In the genomic region with DNA sequence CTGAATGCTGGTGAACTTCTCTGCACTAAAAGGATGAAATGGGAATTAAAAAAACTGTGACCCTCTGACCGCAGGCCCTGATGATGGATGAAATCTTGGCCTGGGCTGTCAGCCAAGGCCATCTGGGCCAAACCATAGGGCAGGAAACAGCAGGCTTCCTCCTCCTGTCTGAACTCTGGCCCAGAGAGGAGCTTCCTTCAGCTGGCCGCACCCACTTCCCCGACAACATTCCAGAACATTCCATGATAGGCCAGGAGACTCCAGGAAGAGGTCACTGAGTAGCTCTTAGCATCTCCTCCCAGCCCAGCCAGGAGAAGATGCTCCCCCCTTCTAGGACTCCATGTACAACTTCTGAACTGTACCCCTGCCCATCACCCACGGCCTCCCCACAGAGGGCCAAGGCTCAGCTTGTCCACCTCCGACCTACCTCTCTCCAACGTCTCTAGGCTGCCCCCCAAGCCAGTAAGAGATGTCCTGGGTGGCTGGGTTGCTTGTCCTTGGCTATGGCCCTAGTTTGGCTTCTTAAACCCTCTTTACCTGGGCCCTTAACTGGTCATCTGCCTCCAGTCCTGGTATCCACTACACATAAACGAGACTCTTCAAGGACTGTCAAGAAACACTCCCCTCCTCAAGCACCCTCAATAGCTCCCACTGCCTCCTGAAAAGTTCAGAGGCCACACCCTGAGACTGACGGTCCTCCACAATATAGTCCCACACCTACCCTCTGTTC, we compare ENCODE assay signal across 8 cellular contexts. TPM values are rescaled to one million over a fixed set of nuclear protein-coding genes. Genes with fewer than 3 reads are reported as not detected.
A peak's percentile ranks its signal among the peaks of the same experiment; 100 is the strongest.
DNase-seq lines count a peak whose midpoint lies in the region; ATAC-seq and TF ChIP-seq lines count a peak whose summit lies in the region.

No MANE protein-coding gene starts in this region.

- ATAC-seq in SK-N-SH treated with all-trans-retinoic acid at 6 μM for 48 hours (peak; percentile 75), HG02798 (IDR thresholded peaks at IDR 0.05; ENCODE audit: poor library complexity, unreplicated experiment) (no peak), HG03439 (IDR thresholded peaks at IDR 0.05; ENCODE audit: unreplicated experiment) (no peak)

- DNase-seq in EL (peak; percentile 46), globus pallidus (ENCODE audit: low spot score) (peak; percentile 69), posterior vena cava (ENCODE audit: low spot score) (peak; percentile 94), occipital lobe (lab: John Stamatoyannopoulos, UW) (no peak), NCI-H526 treated with DMSO at 0.1 percent for 48 hours (lab: John Stamatoyannopoulos, UW) (no peak)

- intact Hi-C loops in posterior vena cava (cut with DNase I) = loop anchor here in 1 of 2 donors (10.0 kb wide), 1 partner anchor 146 kb away; no protein-coding TSS in a partner anchor

TF ChIP-seq in SK-N-SH treated with all-trans-retinoic acid at 6 μM for 48 hours, 23 proteins besides CTCF, POLR2A, EP300 and RAD21:
- TF ChIP-seq, protein P1, sequence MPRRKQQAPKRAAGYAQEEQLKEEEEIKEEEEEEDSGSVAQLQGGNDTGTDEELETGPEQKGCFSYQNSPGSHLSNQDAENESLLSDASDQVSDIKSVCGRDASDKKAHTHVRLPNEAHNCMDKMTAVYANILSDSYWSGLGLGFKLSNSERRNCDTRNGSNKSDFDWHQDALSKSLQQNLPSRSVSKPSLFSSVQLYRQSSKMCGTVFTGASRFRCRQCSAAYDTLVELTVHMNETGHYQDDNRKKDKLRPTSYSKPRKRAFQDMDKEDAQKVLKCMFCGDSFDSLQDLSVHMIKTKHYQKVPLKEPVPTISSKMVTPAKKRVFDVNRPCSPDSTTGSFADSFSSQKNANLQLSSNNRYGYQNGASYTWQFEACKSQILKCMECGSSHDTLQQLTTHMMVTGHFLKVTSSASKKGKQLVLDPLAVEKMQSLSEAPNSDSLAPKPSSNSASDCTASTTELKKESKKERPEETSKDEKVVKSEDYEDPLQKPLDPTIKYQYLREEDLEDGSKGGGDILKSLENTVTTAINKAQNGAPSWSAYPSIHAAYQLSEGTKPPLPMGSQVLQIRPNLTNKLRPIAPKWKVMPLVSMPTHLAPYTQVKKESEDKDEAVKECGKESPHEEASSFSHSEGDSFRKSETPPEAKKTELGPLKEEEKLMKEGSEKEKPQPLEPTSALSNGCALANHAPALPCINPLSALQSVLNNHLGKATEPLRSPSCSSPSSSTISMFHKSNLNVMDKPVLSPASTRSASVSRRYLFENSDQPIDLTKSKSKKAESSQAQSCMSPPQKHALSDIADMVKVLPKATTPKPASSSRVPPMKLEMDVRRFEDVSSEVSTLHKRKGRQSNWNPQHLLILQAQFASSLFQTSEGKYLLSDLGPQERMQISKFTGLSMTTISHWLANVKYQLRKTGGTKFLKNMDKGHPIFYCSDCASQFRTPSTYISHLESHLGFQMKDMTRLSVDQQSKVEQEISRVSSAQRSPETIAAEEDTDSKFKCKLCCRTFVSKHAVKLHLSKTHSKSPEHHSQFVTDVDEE (CRISPR knock-in tag; IDR thresholded peaks at IDR 0.05) = no peak
- TF ChIP-seq GLIS3 (CRISPR knock-in tag; IDR thresholded peaks at IDR 0.05) = no peak
- TF ChIP-seq TCF4 (CRISPR knock-in tag; IDR thresholded peaks at IDR 0.05; ENCODE audit: borderline replicate concordance) = no peak
- TF ChIP-seq, protein P2, sequence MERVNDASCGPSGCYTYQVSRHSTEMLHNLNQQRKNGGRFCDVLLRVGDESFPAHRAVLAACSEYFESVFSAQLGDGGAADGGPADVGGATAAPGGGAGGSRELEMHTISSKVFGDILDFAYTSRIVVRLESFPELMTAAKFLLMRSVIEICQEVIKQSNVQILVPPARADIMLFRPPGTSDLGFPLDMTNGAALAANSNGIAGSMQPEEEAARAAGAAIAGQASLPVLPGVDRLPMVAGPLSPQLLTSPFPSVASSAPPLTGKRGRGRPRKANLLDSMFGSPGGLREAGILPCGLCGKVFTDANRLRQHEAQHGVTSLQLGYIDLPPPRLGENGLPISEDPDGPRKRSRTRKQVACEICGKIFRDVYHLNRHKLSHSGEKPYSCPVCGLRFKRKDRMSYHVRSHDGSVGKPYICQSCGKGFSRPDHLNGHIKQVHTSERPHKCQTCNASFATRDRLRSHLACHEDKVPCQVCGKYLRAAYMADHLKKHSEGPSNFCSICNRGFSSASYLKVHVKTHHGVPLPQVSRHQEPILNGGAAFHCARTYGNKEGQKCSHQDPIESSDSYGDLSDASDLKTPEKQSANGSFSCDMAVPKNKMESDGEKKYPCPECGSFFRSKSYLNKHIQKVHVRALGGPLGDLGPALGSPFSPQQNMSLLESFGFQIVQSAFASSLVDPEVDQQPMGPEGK (CRISPR knock-in tag; IDR thresholded peaks at IDR 0.05; ENCODE audit: borderline replicate concordance) = no peak
- TF ChIP-seq, protein P3, sequence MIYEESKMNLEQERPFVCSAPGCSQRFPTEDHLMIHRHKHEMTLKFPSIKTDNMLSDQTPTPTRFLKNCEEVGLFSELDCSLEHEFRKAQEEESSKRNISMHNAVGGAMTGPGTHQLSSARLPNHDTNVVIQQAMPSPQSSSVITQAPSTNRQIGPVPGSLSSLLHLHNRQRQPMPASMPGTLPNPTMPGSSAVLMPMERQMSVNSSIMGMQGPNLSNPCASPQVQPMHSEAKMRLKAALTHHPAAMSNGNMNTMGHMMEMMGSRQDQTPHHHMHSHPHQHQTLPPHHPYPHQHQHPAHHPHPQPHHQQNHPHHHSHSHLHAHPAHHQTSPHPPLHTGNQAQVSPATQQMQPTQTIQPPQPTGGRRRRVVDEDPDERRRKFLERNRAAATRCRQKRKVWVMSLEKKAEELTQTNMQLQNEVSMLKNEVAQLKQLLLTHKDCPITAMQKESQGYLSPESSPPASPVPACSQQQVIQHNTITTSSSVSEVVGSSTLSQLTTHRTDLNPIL (CRISPR knock-in tag; IDR thresholded peaks at IDR 0.05; ENCODE audit: low read depth) = no peak
- TF ChIP-seq OSR1 (CRISPR knock-in tag; IDR thresholded peaks at IDR 0.05) = no peak
- TF ChIP-seq, protein P4, sequence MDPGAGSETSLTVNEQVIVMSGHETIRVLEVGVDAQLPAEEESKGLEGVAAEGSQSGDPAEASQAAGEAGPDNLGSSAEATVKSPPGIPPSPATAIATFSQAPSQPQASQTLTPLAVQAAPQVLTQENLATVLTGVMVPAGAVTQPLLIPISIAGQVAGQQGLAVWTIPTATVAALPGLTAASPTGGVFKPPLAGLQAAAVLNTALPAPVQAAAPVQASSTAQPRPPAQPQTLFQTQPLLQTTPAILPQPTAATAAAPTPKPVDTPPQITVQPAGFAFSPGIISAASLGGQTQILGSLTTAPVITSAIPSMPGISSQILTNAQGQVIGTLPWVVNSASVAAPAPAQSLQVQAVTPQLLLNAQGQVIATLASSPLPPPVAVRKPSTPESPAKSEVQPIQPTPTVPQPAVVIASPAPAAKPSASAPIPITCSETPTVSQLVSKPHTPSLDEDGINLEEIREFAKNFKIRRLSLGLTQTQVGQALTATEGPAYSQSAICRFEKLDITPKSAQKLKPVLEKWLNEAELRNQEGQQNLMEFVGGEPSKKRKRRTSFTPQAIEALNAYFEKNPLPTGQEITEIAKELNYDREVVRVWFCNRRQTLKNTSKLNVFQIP (CRISPR knock-in tag; IDR thresholded peaks at IDR 0.05; ENCODE audit: borderline replicate concordance, low read depth) = no peak
- TF ChIP-seq ZNF8 (CRISPR knock-in tag; IDR thresholded peaks at IDR 0.05) = no peak
- TF ChIP-seq ARNTL (CRISPR knock-in tag; IDR thresholded peaks at IDR 0.05; ENCODE audit: borderline replicate concordance, low read depth) = no peak
- TF ChIP-seq ZNF70 (CRISPR knock-in tag; IDR thresholded peaks at IDR 0.05) = no peak
- no peak for TF ChIP-seq CSDC2 (CRISPR knock-in tag; IDR thresholded peaks at IDR 0.05)
- TF ChIP-seq PPARA (CRISPR knock-in tag; IDR thresholded peaks at IDR 0.05; ENCODE audit: borderline replicate concordance) = no peak
- TF ChIP-seq ISL1 (CRISPR knock-in tag; IDR thresholded peaks at IDR 0.05) = no peak
- TF ChIP-seq ZFP3 (CRISPR knock-in tag; IDR thresholded peaks at IDR 0.05) = no peak
- no peak for TF ChIP-seq SNAI2 (CRISPR knock-in tag; IDR thresholded peaks at IDR 0.05)

RNA-seq across cellular contexts. Expression of a gene that starts 1.7 kb away (rescaled TPM):
- total RNA-seq in posterior vena cava = 10 to 100 TPM in 1 of 2 donors, 1 to 10 TPM in 1; 9.7 to 11.2 TPM
- total RNA-seq in occipital lobe = 1.1 TPM

Comparison
In these comparisons a context has a peak if more than half of its experiments do, and no peak if none do; other contexts are left out.
1. DNase-seq: peak in EL (single experiment), globus pallidus (single experiment) and posterior vena cava (single experiment); none in occipital lobe (single experiment) and NCI-H526 treated with DMSO at 0.1 percent for 48 hours (single experiment).